Comparison of ENCODE assay signal across 19 cellular contexts in the genomic region with DNA sequence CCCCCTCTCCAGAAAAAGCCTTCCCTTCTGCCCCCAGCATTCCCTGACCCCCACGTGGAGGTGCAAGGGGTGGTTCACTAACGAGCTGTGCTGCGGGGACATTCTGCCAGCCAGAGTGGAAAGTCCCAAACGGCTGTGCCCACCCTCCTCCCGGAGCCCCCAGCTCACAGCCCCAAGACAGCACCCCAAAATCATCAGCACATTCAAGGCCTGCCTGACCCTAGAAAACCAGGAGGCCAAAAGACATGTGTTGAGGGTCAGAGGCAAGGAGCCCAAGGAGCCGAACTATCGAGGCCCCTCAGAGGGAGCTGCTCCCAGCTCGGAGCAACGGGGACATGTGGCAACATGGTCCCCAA.
DNase-seq lines count a peak whose midpoint lies in the region; ATAC-seq, FAIRE-seq and TF ChIP-seq lines count a peak whose summit lies in the region.
"Had no signal": no experiment of that assay in that cellular context is flagged by ENCODE, and none has a peak within 500 bp of the region (broad histone marks: within the 10 kb centered on the region; RNA-seq: fewer than 3 reads in every experiment).

No MANE protein-coding gene starts in this region.

- POLR2A ChIA-PET in activated CD8-positive, alpha-beta T cell treated with anti-CD3 and anti-CD28 coated beads for 36 hours (lab: Charles Lee), result interaction anchor here (0.6 to 0.8 kb wide), 2 partner anchors 12 to 44 kb away, joined by 3 read pairs; no protein-coding TSS in a partner anchor
- POLR2A ChIA-PET in activated CD8-positive, alpha-beta T cell treated with anti-CD3 and anti-CD28 coated beads, Interleukin-2, amount 10 ng/mL, durations not matched to agents 7 days and 5 days (lab: Charles Lee), result interaction anchor here (0.7 kb wide), 1 partner anchor 1129 kb away, joined by 3 read pairs; no protein-coding TSS in a partner anchor

- no peaks in the 10 kb centered on the region for H3K9me3 Mint-ChIP-seq in activated CD8-positive, alpha-beta T cell treated with anti-CD3 and anti-CD28 coated beads for 36 hours
- no peaks in the 10 kb centered on the region for H3K9me3 Mint-ChIP-seq in activated CD8-positive, alpha-beta T cell treated with anti-CD3 and anti-CD28 coated beads, Interleukin-2, amount 10 ng/mL, durations not matched to agents 7 days and 5 days (ENCODE audit: insufficient read depth)
- no peaks in the 10 kb centered on the region for H3K9me3 Mint-ChIP-seq in activated T-helper 17 cell treated with anti-CD3 and anti-CD28 coated beads, Interleukin-2, amount 50 U/mL, for 72 hours
- no peaks in the 10 kb centered on the region for H3K9me3 Mint-ChIP-seq in immature natural killer cell
- no peaks in the 10 kb centered on the region for H3K9me3 Mint-ChIP-seq in stimulated activated memory B cell treated with anti-CD40 and anti-IgM and Interleukin-4, amounts not matched to agents 10 μg/mL and 1 μg/mL and 100 μg/mL, for 72 hours
- H3K9me3 Mint-ChIP-seq: GM23338 had no signal

- intact Hi-C loops in activated CD8-positive, alpha-beta T cell treated with anti-CD3 and anti-CD28 coated beads for 36 hours (cut with micrococcal nuclease), result no loop called here

- H3K4me1 Mint-ChIP-seq in activated CD8-positive, alpha-beta T cell treated with anti-CD3 and anti-CD28 coated beads for 36 hours (ENCODE audit: low read depth), result peaks cover 10% of the 10 kb centered on the region
- peaks cover 19% of the 10 kb centered on the region for H3K4me1 Mint-ChIP-seq in activated CD8-positive, alpha-beta T cell treated with anti-CD3 and anti-CD28 coated beads, Interleukin-2, amount 10 ng/mL, durations not matched to agents 7 days and 5 days (ENCODE audit: low read depth)
- peaks cover 9% of the 10 kb centered on the region for H3K4me1 Mint-ChIP-seq in activated T-helper 17 cell treated with anti-CD3 and anti-CD28 coated beads, Interleukin-2, amount 50 U/mL, for 72 hours
- H3K4me1 Mint-ChIP-seq in immature natural killer cell, result peaks cover 17 to 22% of the 10 kb centered on the region in 2 donors
- no peaks in the 10 kb centered on the region for H3K4me1 Mint-ChIP-seq in stimulated activated memory B cell treated with anti-CD40 and anti-IgM and Interleukin-4, amounts not matched to agents 10 μg/mL and 1 μg/mL and 100 μg/mL, for 72 hours

- ATAC-seq in activated CD8-positive, alpha-beta T cell treated with anti-CD3 and anti-CD28 coated beads for 36 hours, result no peak
- ATAC-seq in activated CD8-positive, alpha-beta T cell treated with anti-CD3 and anti-CD28 coated beads, Interleukin-2, amount 10 ng/mL, durations not matched to agents 7 days and 5 days, result no peak
- ATAC-seq in activated T-helper 17 cell treated with anti-CD3 and anti-CD28 coated beads, Interleukin-2, amount 50 U/mL, for 72 hours (replicated peaks), result no peak
- ATAC-seq in stimulated activated memory B cell treated with anti-CD40 and anti-IgM and Interleukin-4, amounts not matched to agents 10 μg/mL and 1 μg/mL and 100 μg/mL, for 72 hours, result no peak
- ATAC-seq: GM12878 had no signal

- FAIRE-seq in GM12891 (lab: Jason Lieb, UNC), result no peak
- FAIRE-seq: GM12878, GM19239, HepG2 had no signal

- peaks cover 29% of the 10 kb centered on the region for H3K36me3 Mint-ChIP-seq in activated CD8-positive, alpha-beta T cell treated with anti-CD3 and anti-CD28 coated beads for 36 hours (ENCODE audit: low read depth)
- H3K36me3 Mint-ChIP-seq in activated CD8-positive, alpha-beta T cell treated with anti-CD3 and anti-CD28 coated beads, Interleukin-2, amount 10 ng/mL, durations not matched to agents 7 days and 5 days (ENCODE audit: low read depth), result peaks cover 64% of the 10 kb centered on the region
- H3K36me3 Mint-ChIP-seq in activated T-helper 17 cell treated with anti-CD3 and anti-CD28 coated beads, Interleukin-2, amount 50 U/mL, for 72 hours (ENCODE audit: low read depth), result peaks cover 89% of the 10 kb centered on the region
- H3K36me3 Mint-ChIP-seq in immature natural killer cell, result peaks cover 10 to 45% (median 18%) of the 10 kb centered on the region in 3 donors
- H3K36me3 Mint-ChIP-seq in stimulated activated memory B cell treated with anti-CD40 and anti-IgM and Interleukin-4, amounts not matched to agents 10 μg/mL and 1 μg/mL and 100 μg/mL, for 72 hours, result peaks cover 67% of the 10 kb centered on the region

- no peak overlapping the region for H3K4me3 Mint-ChIP-seq in activated CD8-positive, alpha-beta T cell treated with anti-CD3 and anti-CD28 coated beads for 36 hours
- H3K4me3 Mint-ChIP-seq in activated CD8-positive, alpha-beta T cell treated with anti-CD3 and anti-CD28 coated beads, Interleukin-2, amount 10 ng/mL, durations not matched to agents 7 days and 5 days, result no peak overlapping the region
- no peak overlapping the region for H3K4me3 Mint-ChIP-seq in activated T-helper 17 cell treated with anti-CD3 and anti-CD28 coated beads, Interleukin-2, amount 50 U/mL, for 72 hours
- H3K4me3 Mint-ChIP-seq in immature natural killer cell, result no peak overlapping the region
- H3K4me3 Mint-ChIP-seq in stimulated activated memory B cell treated with anti-CD40 and anti-IgM and Interleukin-4, amounts not matched to agents 10 μg/mL and 1 μg/mL and 100 μg/mL, for 72 hours, result no peak overlapping the region
- H3K4me3 Mint-ChIP-seq: GM23338 had no signal

- CTCF ChIA-PET in activated CD8-positive, alpha-beta T cell treated with anti-CD3 and anti-CD28 coated beads for 36 hours (lab: Charles Lee), result interaction anchor here (1.1 to 2.1 kb wide), 3 partner anchors 10 to 275 kb away, joined by 3 to 13 read pairs (median 5); no protein-coding TSS in a partner anchor
- CTCF ChIA-PET in activated CD8-positive, alpha-beta T cell treated with anti-CD3 and anti-CD28 coated beads, Interleukin-2, amount 10 ng/mL, durations not matched to agents 7 days and 5 days (lab: Charles Lee), result interaction anchor here (1.2 kb wide), 1 partner anchor 10 kb away, joined by 5 read pairs; no protein-coding TSS in a partner anchor

- TF ChIP-seq POLR2A in GM12891 (IDR thresholded peaks at IDR 0.05; ENCODE audit: low read depth, low read length), result no peak

- peak overlapping the region; percentile 42 for H3K27ac Mint-ChIP-seq in activated CD8-positive, alpha-beta T cell treated with anti-CD3 and anti-CD28 coated beads for 36 hours
- no peak overlapping the region for H3K27ac Mint-ChIP-seq in activated CD8-positive, alpha-beta T cell treated with anti-CD3 and anti-CD28 coated beads, Interleukin-2, amount 10 ng/mL, durations not matched to agents 7 days and 5 days
- peak overlapping the region; percentile 66 for H3K27ac Mint-ChIP-seq in activated T-helper 17 cell treated with anti-CD3 and anti-CD28 coated beads, Interleukin-2, amount 50 U/mL, for 72 hours
- peak overlapping the region in 4 of 6 donors; percentile 59 to 69 (median 64) for H3K27ac Mint-ChIP-seq in immature natural killer cell
- H3K27ac Mint-ChIP-seq in stimulated activated memory B cell treated with anti-CD40 and anti-IgM and Interleukin-4, amounts not matched to agents 10 μg/mL and 1 μg/mL and 100 μg/mL, for 72 hours, result peak overlapping the region; percentile 25
- H3K27ac Mint-ChIP-seq: GM23338 had no signal

- no peak for TF ChIP-seq CTCF in activated CD8-positive, alpha-beta T cell treated with anti-CD3 and anti-CD28 coated beads for 36 hours (IDR thresholded peaks at IDR 0.05)

- no peak for DNase-seq in activated CD8-positive, alpha-beta T cell treated with anti-CD3 and anti-CD28 coated beads for 36 hours
- no peak for DNase-seq in activated CD8-positive, alpha-beta T cell treated with anti-CD3 and anti-CD28 coated beads, Interleukin-2, amount 10 ng/mL, durations not matched to agents 7 days and 5 days
- no peak for DNase-seq in immature natural killer cell
- DNase-seq in GM12891 (ENCODE audit: insufficient read length, low spot score), result no peak
- no peak for DNase-seq in iPS-NIHi7 (ENCODE audit: extremely low spot score)
- no peak for DNase-seq in HPDE6-E6E7 (ENCODE audit: extremely low spot score)
- DNase-seq: AML-193; DMS153; MV-4-11; NCI-H1694 treated with DMSO at 0.1 percent for 48 hours; NCI-H510A; NCI-H748 treated with DMSO at 0.1 percent for 48 hours; NK-92 treated with Interleukin-12 subunit alpha and Interleukin-12 subunit beta, amount 100 ng/mL, for 24 hours had no signal

- H3K27me3 Mint-ChIP-seq in activated CD8-positive, alpha-beta T cell treated with anti-CD3 and anti-CD28 coated beads for 36 hours, result no peaks in the 10 kb centered on the region
- no peaks in the 10 kb centered on the region for H3K27me3 Mint-ChIP-seq in activated CD8-positive, alpha-beta T cell treated with anti-CD3 and anti-CD28 coated beads, Interleukin-2, amount 10 ng/mL, durations not matched to agents 7 days and 5 days (ENCODE audit: low read depth)
- H3K27me3 Mint-ChIP-seq in activated T-helper 17 cell treated with anti-CD3 and anti-CD28 coated beads, Interleukin-2, amount 50 U/mL, for 72 hours, result no peaks in the 10 kb centered on the region
- H3K27me3 Mint-ChIP-seq in immature natural killer cell (ENCODE audit: low read depth in 3 of 3), result peaks cover 27 to 44% (median 30%) of the 10 kb centered on the region in 3 donors
- no peaks in the 10 kb centered on the region for H3K27me3 Mint-ChIP-seq in stimulated activated memory B cell treated with anti-CD40 and anti-IgM and Interleukin-4, amounts not matched to agents 10 μg/mL and 1 μg/mL and 100 μg/mL, for 72 hours

TF ChIP-seq in GM12891, 5 proteins besides CTCF, POLR2A, EP300 and RAD21:
- TF ChIP-seq SPI1 (IDR thresholded peaks at IDR 0.05; ENCODE audit: low read depth, low read length) (no peak), PAX5 (IDR thresholded peaks at IDR 0.05; ENCODE audit: insufficient read depth, low read length, severe bottlenecking) (no peak), POLR2AphosphoS5 (IDR thresholded peaks at IDR 0.05; ENCODE audit: low read depth, low read length) (no peak), TAF1 (IDR thresholded peaks at IDR 0.05; ENCODE audit: low read depth, low read length) (no peak), POU2F2 (IDR thresholded peaks at IDR 0.05; ENCODE audit: low read depth, low read length) (no peak)
